In the genomic region with DNA sequence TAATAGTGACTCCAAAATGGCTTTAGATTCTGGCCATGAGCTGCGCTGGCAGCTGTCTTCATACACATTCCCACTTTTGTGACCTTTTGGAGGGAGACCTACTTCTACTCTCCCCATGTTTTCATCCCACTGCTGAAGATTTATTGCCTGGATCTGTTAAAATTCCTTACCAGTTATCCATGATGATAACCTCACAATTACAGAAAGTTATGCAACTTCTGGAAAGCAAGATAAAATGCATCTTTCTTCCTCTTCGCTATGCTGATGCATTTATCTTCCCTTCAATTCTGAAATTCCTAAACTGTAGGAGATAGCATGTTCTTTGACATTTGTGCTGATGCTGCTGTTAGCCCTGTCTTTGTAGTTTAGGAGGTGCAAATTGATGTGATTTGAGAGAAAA, we compare ENCODE assay signal across 25 cellular contexts.
"Had no signal": no experiment of that assay in that cellular context is flagged by ENCODE, and none has a peak within 500 bp of the region (broad histone marks: within the 10 kb centered on the region; RNA-seq: fewer than 3 reads in every experiment).

No MANE protein-coding gene starts in this region.

- H3K27me3 ChIP-seq: colonic mucosa, foreskin keratinocyte, hepatocyte, left lung had no signal

- FAIRE-seq: endometrium, frontal cortex, islet of Langerhans, keratinocyte had no signal

- H3K4me1 ChIP-seq: colonic mucosa, foreskin keratinocyte, gastroesophageal sphincter, heart left ventricle, left lung, lower lobe of right lung had no signal

- H3K27ac ChIP-seq: colonic mucosa, epithelial cell of prostate, foreskin keratinocyte, gastroesophageal sphincter, heart left ventricle, hepatocyte, left lung, lower lobe of right lung had no signal

- H3K79me2 ChIP-seq: hepatocyte had no signal

- ATAC-seq: effector memory CD8-positive, alpha-beta T cell; esophagus mucosa; foreskin keratinocyte; gastroesophageal sphincter; heart left ventricle; left lung; left ventricle myocardium superior; lower lobe of right lung; mucosa of descending colon had no signal

- H3K36me3 ChIP-seq: colonic mucosa, gastroesophageal sphincter, heart left ventricle, left lung, lower lobe of right lung had no signal

- H3K9me3 ChIP-seq: colonic mucosa, gastroesophageal sphincter, heart left ventricle, left lung, lower lobe of right lung, mucosa of descending colon had no signal

- H3K4me3 ChIP-seq: colonic mucosa, gastroesophageal sphincter, heart left ventricle, hepatocyte, left lung, lower lobe of right lung, mucosa of descending colon had no signal

- H3K4me2 ChIP-seq: hepatocyte had no signal

- DNase-seq: colonic mucosa; cortex of kidney; effector CD8-positive, alpha-beta T cell; effector memory CD8-positive, alpha-beta T cell; endodermal cell; erythroblast; foreskin keratinocyte; heart left ventricle; hypothalamus; immature natural killer cell; left cardiac atrium; left lung; left ventricle myocardium superior; lower lobe of right lung; mesenchymal stem cell; mucosa of descending colon; naive B cell had no signal

- H2AFZ ChIP-seq: hepatocyte had no signal
